In the genomic region with DNA sequence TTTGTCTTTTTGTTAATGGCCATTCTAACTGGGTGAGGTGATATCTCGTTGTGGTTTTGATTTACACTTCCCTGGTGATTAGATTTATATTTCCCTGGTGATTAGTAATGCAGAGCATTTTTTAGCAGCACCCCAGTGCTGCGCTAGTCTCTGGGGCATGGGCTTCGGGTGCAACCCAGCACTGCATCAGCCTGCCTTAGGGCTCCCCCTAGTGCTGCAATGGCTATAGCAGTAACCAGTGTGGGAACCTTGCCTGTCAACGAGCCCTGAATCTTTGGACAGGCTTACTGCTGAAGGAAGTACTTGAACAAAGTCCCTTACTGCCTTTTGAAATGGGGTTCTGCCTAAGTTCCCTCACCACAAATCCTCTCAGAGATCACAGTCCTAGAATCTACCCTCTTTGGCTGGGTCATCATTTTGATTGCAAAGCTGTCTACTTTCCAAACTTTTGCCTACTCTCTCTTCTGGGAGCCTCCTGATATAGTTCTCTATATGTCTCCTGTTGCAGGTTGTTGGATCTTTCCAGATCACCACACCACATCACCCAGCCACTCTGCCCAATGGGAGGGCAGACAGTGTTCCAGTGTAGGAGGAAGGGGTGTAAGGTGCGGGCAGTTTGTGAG, we compare ENCODE assay signal across 9 cellular contexts.
DNase-seq lines count a peak whose midpoint lies in the region; ATAC-seq, FAIRE-seq and TF ChIP-seq lines count a peak whose summit lies in the region.
"Had no signal": no experiment of that assay in that cellular context is flagged by ENCODE, and none has a peak within 500 bp of the region (broad histone marks: within the 10 kb centered on the region; RNA-seq: fewer than 3 reads in every experiment).

No MANE protein-coding gene starts in this region.

- H3K4me1 ChIP-seq in endothelial cell of umbilical vein (ENCODE audit: control insufficient read depth, extremely low read depth, insufficient read depth, low read length): peaks cover 15% of the 10 kb centered on the region
- H3K4me1 ChIP-seq in naive thymus-derived CD4-positive, alpha-beta T cell (ENCODE audit: control insufficient read depth in 2 of 2, insufficient read depth in 2 of 2, low read length in 2 of 2): no peaks in the 10 kb centered on the region

- DNase-seq in CD14-positive monocyte (ENCODE audit: low spot score): peak; percentile 71
- DNase-seq in NCI-H526 (lab: John Stamatoyannopoulos, UW): peak; percentile 39 to 82
- peak; percentile 86 for DNase-seq in activated CD8-positive, alpha-beta memory T cell treated with anti-CD3 and anti-CD28 coated beads for 24 hours
- DNase-seq in endothelial cell of umbilical vein (ENCODE audit: low read depth, low spot score): peak; percentile 57
- peak; percentile 42 to 72 (median 58) for DNase-seq in naive thymus-derived CD4-positive, alpha-beta T cell
- peak; percentile 59 for DNase-seq in stimulated activated naive B cell treated with anti-CD40 and anti-IgM and Interleukin-4, amounts not matched to agents 10 μg/mL and 1 μg/mL and 100 μg/mL, for 72 hours

- no peaks in the 10 kb centered on the region for H4K20me1 ChIP-seq in endothelial cell of umbilical vein (replicated peaks; ENCODE audit: control insufficient read depth, extremely low read depth, insufficient read depth, low read length)

- no peak overlapping the region for H2AFZ ChIP-seq in endothelial cell of umbilical vein (ENCODE audit: low read depth, low read length)

- peak; percentile 77 for FAIRE-seq in endothelial cell of umbilical vein (lab: Jason Lieb, UNC)

- H3K27ac ChIP-seq in endothelial cell of umbilical vein (ENCODE audit: insufficient read depth, low read depth, low read length): no peak overlapping the region
- H3K27ac ChIP-seq in naive thymus-derived CD4-positive, alpha-beta T cell (ENCODE audit: low read depth, low read length): no peak overlapping the region
- H3K27ac ChIP-seq: SK-N-MC had no signal

- H3K4me2 ChIP-seq in endothelial cell of umbilical vein (ENCODE audit: insufficient read depth, low read length): no peak overlapping the region

- peak overlapping the region in 2 of 7 donors; percentile 21 to 27 for H3K27ac Mint-ChIP-seq in CD14-positive monocyte
- H3K27ac Mint-ChIP-seq in naive thymus-derived CD4-positive, alpha-beta T cell: no peak overlapping the region
- no peak overlapping the region for H3K27ac Mint-ChIP-seq in stimulated activated naive B cell treated with anti-CD40 and anti-IgM and Interleukin-4, amounts not matched to agents 10 μg/mL and 1 μg/mL and 100 μg/mL, for 72 hours

- H3K9me3 Mint-ChIP-seq in CD14-positive monocyte: no peaks in the 10 kb centered on the region
- H3K9me3 Mint-ChIP-seq in naive thymus-derived CD4-positive, alpha-beta T cell: no peaks in the 10 kb centered on the region
- no peaks in the 10 kb centered on the region for H3K9me3 Mint-ChIP-seq in stimulated activated naive B cell treated with anti-CD40 and anti-IgM and Interleukin-4, amounts not matched to agents 10 μg/mL and 1 μg/mL and 100 μg/mL, for 72 hours

- no peak overlapping the region for H3K4me3 ChIP-seq in endothelial cell of umbilical vein (replicated peaks in 1 of 3; ENCODE audit: insufficient read depth in 1 of 3, low read depth in 1 of 3, low read length in 3 of 3)
- no peak overlapping the region for H3K4me3 ChIP-seq in naive thymus-derived CD4-positive, alpha-beta T cell (ENCODE audit: low read length)
- H3K4me3 ChIP-seq: SK-N-MC had no signal

- peaks cover 21% of the 10 kb centered on the region for H3K4me1 Mint-ChIP-seq in CD14-positive monocyte
- peaks cover 0 to 6% (median 4%) of the 10 kb centered on the region in 7 donors for H3K4me1 Mint-ChIP-seq in naive thymus-derived CD4-positive, alpha-beta T cell
- peaks cover 6 to 7% of the 10 kb centered on the region in 2 donors for H3K4me1 Mint-ChIP-seq in stimulated activated naive B cell treated with anti-CD40 and anti-IgM and Interleukin-4, amounts not matched to agents 10 μg/mL and 1 μg/mL and 100 μg/mL, for 72 hours

- no peaks in the 10 kb centered on the region for H3K27me3 Mint-ChIP-seq in CD14-positive monocyte (ENCODE audit: low read depth in 3 of 3)
- H3K27me3 Mint-ChIP-seq in naive thymus-derived CD4-positive, alpha-beta T cell: peaks cover 0 to 8% (median 0%) of the 10 kb centered on the region in 5 donors
- H3K27me3 Mint-ChIP-seq in stimulated activated naive B cell treated with anti-CD40 and anti-IgM and Interleukin-4, amounts not matched to agents 10 μg/mL and 1 μg/mL and 100 μg/mL, for 72 hours: no peaks in the 10 kb centered on the region

- TF ChIP-seq CTCF in CD14-positive monocyte (IDR thresholded peaks at IDR 0.05): peak; percentile 78
- peak; percentile 71 to 79 for TF ChIP-seq CTCF in endothelial cell of umbilical vein (IDR thresholded peaks at IDR 0.05; ENCODE audit: extremely low read depth in 1 of 2, insufficient read depth in 1 of 2, low read depth in 1 of 2, low read length in 2 of 2)

- H3K36me3 ChIP-seq in endothelial cell of umbilical vein (ENCODE audit: control insufficient read depth in 2 of 2, extremely low read depth in 1 of 2, insufficient read depth in 2 of 2, low read length in 2 of 2): no peaks in the 10 kb centered on the region
- no peaks in the 10 kb centered on the region for H3K36me3 ChIP-seq in naive thymus-derived CD4-positive, alpha-beta T cell (ENCODE audit: control insufficient read depth in 2 of 3, insufficient read depth in 3 of 3, low read length in 3 of 3)

- POLR2A ChIA-PET in endothelial cell of umbilical vein (lab: Charles Lee): no interaction called here
- POLR2A ChIA-PET in naive thymus-derived CD4-positive, alpha-beta T cell (lab: Charles Lee): interaction anchor here (0.6 kb wide), 1 partner anchor 78 kb away, joined by 5 read pairs; no protein-coding TSS in a partner anchor

- no peaks in the 10 kb centered on the region for H3K9me3 ChIP-seq in endothelial cell of umbilical vein (replicated peaks; ENCODE audit: control insufficient read depth, insufficient read depth, low read length)
- no peaks in the 10 kb centered on the region for H3K9me3 ChIP-seq in naive thymus-derived CD4-positive, alpha-beta T cell (ENCODE audit: control insufficient read depth in 2 of 3, low read length in 3 of 3)

- H3K27me3 ChIP-seq in endothelial cell of umbilical vein (ENCODE audit: control insufficient read depth in 2 of 2, insufficient read depth in 2 of 2, low read length in 2 of 2): no peaks in the 10 kb centered on the region
- no peaks in the 10 kb centered on the region for H3K27me3 ChIP-seq in naive thymus-derived CD4-positive, alpha-beta T cell (ENCODE audit: control insufficient read depth in 2 of 2, insufficient read depth in 2 of 2, low read length in 2 of 2)

- no peak overlapping the region for H3K9ac ChIP-seq in endothelial cell of umbilical vein (replicated peaks; ENCODE audit: extremely low read depth, insufficient read depth, low read length)

- no peaks in the 10 kb centered on the region for H3K9me1 ChIP-seq in endothelial cell of umbilical vein (replicated peaks; ENCODE audit: control insufficient read depth, extremely low read depth, insufficient read depth, low read length)

- dilution Hi-C loops in endothelial cell of umbilical vein (cut with MboI; ENCODE audit: extremely low pct_ligation_motif_present, low sequenced_read_pairs): no loop called here

- H3K79me2 ChIP-seq in endothelial cell of umbilical vein (ENCODE audit: control insufficient read depth, insufficient read depth, low read length): no peaks in the 10 kb centered on the region

- H3K36me3 Mint-ChIP-seq in CD14-positive monocyte: no peaks in the 10 kb centered on the region
- H3K36me3 Mint-ChIP-seq in naive thymus-derived CD4-positive, alpha-beta T cell: peaks cover 0 to 10% (median 0%) of the 10 kb centered on the region in 5 donors
- no peaks in the 10 kb centered on the region for H3K36me3 Mint-ChIP-seq in stimulated activated naive B cell treated with anti-CD40 and anti-IgM and Interleukin-4, amounts not matched to agents 10 μg/mL and 1 μg/mL and 100 μg/mL, for 72 hours

- no peak for TF ChIP-seq POLR2A in endothelial cell of umbilical vein (IDR thresholded peaks at IDR 0.05; ENCODE audit: low read depth, low read length)

- ATAC-seq in GM19035 (IDR thresholded peaks at IDR 0.05; ENCODE audit: unreplicated experiment) (peak; percentile 99), HG03139 (IDR thresholded peaks at IDR 0.05; ENCODE audit: unreplicated experiment) (peak; percentile 99)
- peak; percentile 100 for ATAC-seq in naive thymus-derived CD4-positive, alpha-beta T cell
- peak; percentile 100 for ATAC-seq in stimulated activated naive B cell treated with anti-CD40 and anti-IgM and Interleukin-4, amounts not matched to agents 10 μg/mL and 1 μg/mL and 100 μg/mL, for 72 hours (replicated peaks)

- no peak overlapping the region for H3K4me3 Mint-ChIP-seq in CD14-positive monocyte
- no peak overlapping the region for H3K4me3 Mint-ChIP-seq in naive thymus-derived CD4-positive, alpha-beta T cell
- no peak overlapping the region for H3K4me3 Mint-ChIP-seq in stimulated activated naive B cell treated with anti-CD40 and anti-IgM and Interleukin-4, amounts not matched to agents 10 μg/mL and 1 μg/mL and 100 μg/mL, for 72 hours

- TSS peak; percentile 52 for BruUV-seq in endothelial cell of umbilical vein (replicated peaks; lab: Mats Ljungman, UMichigan)

- CTCF ChIA-PET in endothelial cell of umbilical vein (lab: Charles Lee): interaction anchor here (0.6 to 2.1 kb wide), 6 partner anchors 8 to 114 kb away, joined by 3 to 11 read pairs (median 3); no protein-coding TSS in a partner anchor
- CTCF ChIA-PET in naive thymus-derived CD4-positive, alpha-beta T cell (lab: Charles Lee): no interaction called here

- intact Hi-C loops in CD14-positive monocyte (cut with micrococcal nuclease) (no loop called here), endothelial cell of umbilical vein (cut with micrococcal nuclease) (loop anchor here (1.0 to 2.0 kb wide), 5 partner anchors 9 to 254 kb away; no protein-coding TSS in a partner anchor)
- intact Hi-C loops in naive thymus-derived CD4-positive, alpha-beta T cell (cut with micrococcal nuclease): loop anchor here (1.0 kb wide), 7 partner anchors 35 to 1089 kb away; a partner anchor contains a TSS

TF ChIP-seq in endothelial cell of umbilical vein, 7 proteins besides CTCF, POLR2A, EP300 and RAD21:
- no peak for TF ChIP-seq JUN (IDR thresholded peaks at IDR 0.05; ENCODE audit: borderline replicate concordance, insufficient read depth, insufficient read length, low read depth)
- no peak for TF ChIP-seq EZH2 (IDR thresholded peaks at IDR 0.05; ENCODE audit: borderline replicate concordance, low read depth, low read length, severe bottlenecking)
- no peak for TF ChIP-seq GATA2 (IDR thresholded peaks at IDR 0.05; ENCODE audit: insufficient read depth, insufficient read length, low read depth, low read length)
- TF ChIP-seq MYC (IDR thresholded peaks at IDR 0.05; ENCODE audit: low read depth, low read length): no peak
- TF ChIP-seq, protein P1, sequence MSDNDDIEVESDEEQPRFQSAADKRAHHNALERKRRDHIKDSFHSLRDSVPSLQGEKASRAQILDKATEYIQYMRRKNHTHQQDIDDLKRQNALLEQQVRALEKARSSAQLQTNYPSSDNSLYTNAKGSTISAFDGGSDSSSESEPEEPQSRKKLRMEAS (IDR thresholded peaks at IDR 0.05; ENCODE audit: insufficient read depth, insufficient read length): no peak
- TF ChIP-seq POLR2AphosphoS5 (IDR thresholded peaks at IDR 0.05; ENCODE audit: insufficient read depth, low read depth, low read length): no peak
TF ChIP-seq in endothelial cell of umbilical vein: peak in this region for 0.

Comparison
In these comparisons a context has a peak if more than half of its experiments do, and no peak if none do; other contexts are left out.
1. intact Hi-C loops: an anchor here in endothelial cell of umbilical vein (1.0 to 2.0 kb wide) and naive thymus-derived CD4-positive, alpha-beta T cell (1.0 kb wide); none called in CD14-positive monocyte.